ENCODE assay signal across 8 cellular contexts in the genomic region with DNA sequence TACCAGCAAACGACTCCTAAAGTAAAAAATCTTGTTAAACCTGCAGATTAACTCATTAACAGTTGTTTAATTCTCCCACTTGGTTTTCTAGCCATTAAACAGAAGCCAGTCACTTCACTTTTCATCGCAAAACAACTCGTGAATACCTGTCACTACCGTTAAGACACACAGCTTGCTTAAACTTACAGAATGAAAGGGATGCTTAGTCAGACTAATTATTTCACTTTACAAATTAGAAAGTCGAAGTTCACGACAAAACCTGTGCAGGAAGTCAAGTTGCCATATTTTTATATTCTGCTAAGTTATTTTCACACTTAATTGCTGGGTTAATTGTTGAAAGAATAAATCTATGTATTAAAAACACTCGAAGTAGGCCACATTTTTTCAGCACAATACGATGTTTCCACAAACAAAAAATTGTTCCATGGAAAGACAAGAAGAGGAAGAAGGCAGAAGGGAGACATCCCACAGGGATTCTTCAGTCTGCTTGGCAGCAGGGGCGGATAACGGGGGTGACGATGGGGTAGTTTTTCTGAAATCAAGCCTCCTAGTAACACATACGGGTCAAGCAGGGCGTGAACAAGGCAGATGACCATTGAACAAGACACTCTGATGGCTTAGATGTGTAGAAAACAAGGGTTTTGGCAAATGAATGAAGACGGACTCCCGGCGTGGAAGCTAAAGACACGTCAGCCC. TPM values are rescaled to one million over a fixed set of nuclear protein-coding genes. Genes with fewer than 3 reads are reported as not detected.
DNase-seq lines count a peak whose midpoint lies in the region; ATAC-seq and TF ChIP-seq lines count a peak whose summit lies in the region.

No MANE protein-coding gene starts in this region.

- CTCF ChIA-PET in activated CD8-positive, alpha-beta T cell treated with anti-CD3 and anti-CD28 coated beads for 36 hours (lab: Charles Lee), result interaction anchor here (2.7 kb wide), 1 partner anchor 77 kb away, joined by 10 read pairs; a partner anchor contains a TSS

- TF ChIP-seq POLR2A in gastroesophageal sphincter (IDR thresholded peaks at IDR 0.05), result no peak

- no peak for TF ChIP-seq CTCF in GM12864 (IDR thresholded peaks at IDR 0.05; ENCODE audit: low read depth, low read length, missing control alignments)
- TF ChIP-seq CTCF in activated CD8-positive, alpha-beta T cell treated with anti-CD3 and anti-CD28 coated beads for 36 hours (IDR thresholded peaks at IDR 0.05), result no peak
- TF ChIP-seq CTCF in gastroesophageal sphincter (IDR thresholded peaks at IDR 0.05), result no peak
- TF ChIP-seq CTCF in retinal pigment epithelial cell (conservative IDR thresholded peaks at IDR 0.05; ENCODE audit: low read depth, low read length), result no peak

- peak overlapping the region; percentile 94 for H3K4me3 Mint-ChIP-seq in activated CD8-positive, alpha-beta T cell treated with anti-CD3 and anti-CD28 coated beads for 36 hours

- peaks cover 44% of the 10 kb centered on the region for H3K36me3 Mint-ChIP-seq in activated CD8-positive, alpha-beta T cell treated with anti-CD3 and anti-CD28 coated beads for 36 hours (ENCODE audit: low read depth)

- no peak for ATAC-seq in activated CD8-positive, alpha-beta T cell treated with anti-CD3 and anti-CD28 coated beads for 36 hours
- no peak for ATAC-seq in gastroesophageal sphincter
- no peak for ATAC-seq in GM21528 (IDR thresholded peaks at IDR 0.05; ENCODE audit: low FRiP score, unreplicated experiment)

- no peaks in the 10 kb centered on the region for H3K27me3 ChIP-seq in gastroesophageal sphincter

- TF ChIP-seq EP300 in gastroesophageal sphincter (IDR thresholded peaks at IDR 0.05), result no peak

- H3K27ac ChIP-seq in gastroesophageal sphincter, result peak overlapping the region; percentile 83 to 99 (median 97)

- H3K4me3 ChIP-seq in GM12864 (ENCODE audit: low read depth, low read length) (peak overlapping the region; percentile 81), gastroesophageal sphincter (peak overlapping the region; percentile 69 to 85), retinal pigment epithelial cell (ENCODE audit: low read length) (peak overlapping the region; percentile 97)

- peaks cover 0 to 48% (median 12%) of the 10 kb centered on the region in 3 donors for H3K4me1 ChIP-seq in gastroesophageal sphincter

- no peaks in the 10 kb centered on the region for H3K9me3 ChIP-seq in gastroesophageal sphincter

- peak overlapping the region; percentile 92 for H3K27ac Mint-ChIP-seq in activated CD8-positive, alpha-beta T cell treated with anti-CD3 and anti-CD28 coated beads for 36 hours

- WGBS in gastroesophageal sphincter (ENCODE audit: low coverage in 1 of 2), 2 donors, result 1% methylated on average over 11 to 17 of the region's 17 CpGs

- no peak for DNase-seq in GM12864 (ENCODE audit: low read depth)
- peak; percentile 42 for DNase-seq in HK-2 (ENCODE audit: unreplicated experiment)
- no peak for DNase-seq in activated CD8-positive, alpha-beta T cell treated with anti-CD3 and anti-CD28 coated beads for 36 hours
- DNase-seq in retinal pigment epithelial cell (ENCODE audit: low read depth), result peak; percentile 7
- DNase-seq in glomerular visceral epithelial cell (ENCODE audit: extremely low spot score), result no peak
- no peak for DNase-seq in ecto neural progenitor cell (ENCODE audit: low spot score)

- H3K9me3 Mint-ChIP-seq in activated CD8-positive, alpha-beta T cell treated with anti-CD3 and anti-CD28 coated beads for 36 hours, result peaks cover 7% of the 10 kb centered on the region

- H3K27me3 Mint-ChIP-seq in activated CD8-positive, alpha-beta T cell treated with anti-CD3 and anti-CD28 coated beads for 36 hours, result no peaks in the 10 kb centered on the region

- POLR2A ChIA-PET in activated CD8-positive, alpha-beta T cell treated with anti-CD3 and anti-CD28 coated beads for 36 hours (lab: Charles Lee), result interaction anchor here (3.9 kb wide), 1 partner anchor 78 kb away, joined by 22 read pairs; a partner anchor contains a TSS

- peaks cover 51% of the 10 kb centered on the region for H3K4me1 Mint-ChIP-seq in activated CD8-positive, alpha-beta T cell treated with anti-CD3 and anti-CD28 coated beads for 36 hours (ENCODE audit: low read depth)

- intact Hi-C loops in activated CD8-positive, alpha-beta T cell treated with anti-CD3 and anti-CD28 coated beads for 36 hours (cut with micrococcal nuclease), result loop anchor here (10.0 kb wide), 1 partner anchor 73 kb away; a partner anchor contains a TSS

- peaks cover 3 to 24% of the 10 kb centered on the region in 2 donors for H3K36me3 ChIP-seq in gastroesophageal sphincter

RNA-seq across cellular contexts. Expression of a gene that starts 0.9 kb away (rescaled TPM):
- total RNA-seq in activated CD8-positive, alpha-beta T cell treated with anti-CD3 and anti-CD28 coated beads for 36 hours, result 100 to 1,000 TPM; 117 to 124 TPM
- total RNA-seq in gastroesophageal sphincter, result 10 to 100 TPM; 34.2 to 61.4 (median 46.0) TPM

Comparison
In these comparisons a context has a peak if more than half of its experiments do, and no peak if none do; other contexts are left out.
1. DNase-seq: peak in HK-2 (single experiment) and retinal pigment epithelial cell (single experiment); none in GM12864 (single experiment), activated CD8-positive, alpha-beta T cell treated with anti-CD3 and anti-CD28 coated beads for 36 hours (single experiment), glomerular visceral epithelial cell (single experiment) and ecto neural progenitor cell (single experiment).
2. Peak in every context shown above with its lines, with median percentiles within 50 percentile points of each other: H3K4me3 ChIP-seq.